Comparison of ENCODE assay signal across 1 cellular context in genomic region chr19:33177417-33177976, GRCh38.
A peak's percentile ranks its signal among the peaks of the same experiment; 100 is the strongest.
TF ChIP-seq lines count a peak whose summit lies in the region.

No MANE protein-coding gene starts in this region.

TF ChIP-seq in WTC11, 78 proteins besides CTCF, POLR2A, EP300 and RAD21 (continued from another document):
- TF ChIP-seq ARID4B (CRISPR knock-in tag; IDR thresholded peaks at IDR 0.05; ENCODE audit: borderline replicate concordance) (0 out of 2 replicates have a peak, but pooled peaks have one; percentile 39), ZNF416 (CRISPR knock-in tag; IDR thresholded peaks at IDR 0.05) (0 out of 2 replicates have a peak, but pooled peaks have one; percentile 68), ZNF121 (CRISPR knock-in tag; IDR thresholded peaks at IDR 0.05) (0 out of 2 replicates have a peak, but pooled peaks have one; percentile 34), TEAD1 (CRISPR knock-in tag; IDR thresholded peaks at IDR 0.05) (no peak), PRDM15 (CRISPR knock-in tag; IDR thresholded peaks at IDR 0.05) (no peak), GABPB1 (CRISPR knock-in tag; IDR thresholded peaks at IDR 0.05) (no peak), ZNF423 (CRISPR knock-in tag; IDR thresholded peaks at IDR 0.05) (no peak), TEAD4 (CRISPR knock-in tag; IDR thresholded peaks at IDR 0.05) (no peak), ZNF512 (CRISPR knock-in tag; IDR thresholded peaks at IDR 0.05; ENCODE audit: borderline replicate concordance) (no peak), ESRRA (CRISPR knock-in tag; IDR thresholded peaks at IDR 0.05; ENCODE audit: borderline replicate concordance) (no peak), OVOL2 (CRISPR knock-in tag; IDR thresholded peaks at IDR 0.05; ENCODE audit: borderline replicate concordance) (no peak), SMAD4 (CRISPR knock-in tag; IDR thresholded peaks at IDR 0.05) (no peak)
- TF ChIP-seq, protein P1, sequence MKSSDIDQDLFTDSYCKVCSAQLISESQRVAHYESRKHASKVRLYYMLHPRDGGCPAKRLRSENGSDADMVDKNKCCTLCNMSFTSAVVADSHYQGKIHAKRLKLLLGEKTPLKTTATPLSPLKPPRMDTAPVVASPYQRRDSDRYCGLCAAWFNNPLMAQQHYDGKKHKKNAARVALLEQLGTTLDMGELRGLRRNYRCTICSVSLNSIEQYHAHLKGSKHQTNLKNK (CRISPR knock-in tag; IDR thresholded peaks at IDR 0.05), result no peak
TF ChIP-seq in WTC11: peak in this region for 9.
